Comparison of ENCODE assay signal across 9 cellular contexts in the genomic region with DNA sequence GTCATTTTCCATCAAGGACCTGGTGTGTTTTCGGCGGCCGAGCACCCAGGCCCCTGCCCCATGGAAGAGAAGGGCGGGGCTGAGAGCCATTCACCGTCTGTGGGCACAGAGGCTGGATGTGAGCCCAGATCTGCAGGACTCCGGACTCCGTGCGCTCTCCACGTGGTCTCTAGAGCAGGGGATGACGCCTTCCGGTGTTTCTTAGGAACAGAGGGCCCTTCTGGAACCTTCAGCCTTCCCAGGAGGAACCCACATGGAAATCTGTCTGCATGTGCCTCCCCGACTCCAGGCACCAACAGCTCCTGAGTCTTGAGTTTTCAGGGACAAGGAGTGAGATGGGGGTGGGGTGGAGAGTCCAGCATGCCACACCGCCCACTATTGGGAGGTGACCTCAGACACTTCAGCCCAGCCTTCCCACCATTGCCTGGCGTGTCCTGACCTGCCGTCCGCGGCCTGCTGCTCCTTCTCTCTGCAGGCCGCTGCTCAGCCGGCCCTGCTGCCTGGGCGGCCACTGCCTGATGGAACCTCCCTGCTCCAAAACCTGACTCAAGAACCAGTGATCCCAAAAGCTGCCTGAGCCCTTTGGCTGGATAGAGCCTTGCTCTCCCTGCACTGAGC. TPM values are rescaled to one million over a fixed set of nuclear protein-coding genes. Genes with fewer than 3 reads are reported as not detected.
DNase-seq lines count a peak whose midpoint lies in the region; ATAC-seq and TF ChIP-seq lines count a peak whose summit lies in the region.
"Had no signal": no experiment of that assay in that cellular context is flagged by ENCODE, and none has a peak within 500 bp of the region (broad histone marks: within the 10 kb centered on the region; RNA-seq: fewer than 3 reads in every experiment).

No MANE protein-coding gene starts in this region.

- no peaks in the 10 kb centered on the region for H3K36me3 ChIP-seq in GM23248 (ENCODE audit: low read depth)
- no peaks in the 10 kb centered on the region for H3K36me3 ChIP-seq in adipocyte (ENCODE audit: control insufficient read depth, insufficient read depth, low read length, severe bottlenecking)

- DNase-seq in GM23248 = peak; percentile 73
- DNase-seq in adipocyte (ENCODE audit: low read depth) = no peak
- DNase-seq in left ventricle myocardium superior = peak; percentile 51
- no peak for DNase-seq in progenitor cell of endocrine pancreas (ENCODE audit: low spot score, unreplicated experiment)
- DNase-seq in activated T-cell treated with anti-CD3 and anti-CD28 coated beads, Interleukin-2, amount 50 U/mL, for 48 hours = no peak
- DNase-seq in LoVo (ENCODE audit: low spot score) = no peak

- ATAC-seq in left ventricle myocardium superior (no peak), HG03025 (IDR thresholded peaks at IDR 0.05; ENCODE audit: low FRiP score, unreplicated experiment) (no peak), HG03139 (IDR thresholded peaks at IDR 0.05; ENCODE audit: unreplicated experiment) (no peak)
- ATAC-seq: GM12878 had no signal

- H4K20me1 ChIP-seq in GM23248 (ENCODE audit: insufficient read depth) = no peaks in the 10 kb centered on the region

- no peak overlapping the region for H3K4me3 ChIP-seq in GM23248
- no peak overlapping the region for H3K4me3 ChIP-seq in adipocyte (ENCODE audit: low read length)
- H3K4me3 ChIP-seq: GM12878 had no signal

- in situ Hi-C loops in GM23248 (cut with MboI) = no loop called here

- H3K9me3 ChIP-seq in GM23248 (ENCODE audit: low read depth) (no peaks in the 10 kb centered on the region), adipocyte (ENCODE audit: control insufficient read depth, low read length) (no peaks in the 10 kb centered on the region)

- WGBS in GM23248 (ENCODE audit: low coverage in 1 of 2, low lambda C conversion rate in 2 of 2, missing lambda C conversion rate in 2 of 2), 2 experiments = 56 to 61% methylated on average over 20 of the region's 20 CpGs

- H3K9me3 Mint-ChIP-seq in progenitor cell of endocrine pancreas (ENCODE audit: low read depth) = no peaks in the 10 kb centered on the region

- H3K9me2 ChIP-seq in GM23248 (ENCODE audit: insufficient read depth) = no peaks in the 10 kb centered on the region

- peak overlapping the region; percentile 67 for H3K27ac Mint-ChIP-seq in progenitor cell of endocrine pancreas

- H3K4me1 Mint-ChIP-seq in progenitor cell of endocrine pancreas (ENCODE audit: low read depth) = peaks cover 33% of the 10 kb centered on the region

- no peak overlapping the region for H3K9ac ChIP-seq in GM23248
- peak overlapping the region; percentile 61 for H3K9ac ChIP-seq in adipocyte (ENCODE audit: low read length)

- no peak for TF ChIP-seq CTCF in progenitor cell of endocrine pancreas (IDR thresholded peaks at IDR 0.05; ENCODE audit: unreplicated experiment)

- H3K36me3 Mint-ChIP-seq in progenitor cell of endocrine pancreas (ENCODE audit: insufficient read depth) = no peaks in the 10 kb centered on the region

- H3K27me3 ChIP-seq in GM23248 (replicated peaks; ENCODE audit: insufficient read depth) (no peaks in the 10 kb centered on the region), adipocyte (replicated peaks; ENCODE audit: control insufficient read depth, insufficient read depth, low read length) (no peaks in the 10 kb centered on the region)

- H3K27me3 Mint-ChIP-seq in progenitor cell of endocrine pancreas = peaks cover 11% of the 10 kb centered on the region

- no peak overlapping the region for H3K4me2 ChIP-seq in GM23248 (ENCODE audit: unreplicated experiment)

- peak overlapping the region; percentile 41 for H2AFZ ChIP-seq in GM23248

- intact Hi-C loops in left ventricle myocardium superior (cut with micrococcal nuclease) = no loop called here

- H3F3A ChIP-seq in GM23248 (ENCODE audit: insufficient read depth) = peaks cover 10% of the 10 kb centered on the region; the same call in 1 of the 2 replicates

- H3K4me1 ChIP-seq in GM23248 (ENCODE audit: insufficient read depth) (peaks cover 14% of the 10 kb centered on the region), adipocyte (ENCODE audit: control insufficient read depth, insufficient read depth, low read length) (peaks cover 23% of the 10 kb centered on the region)

- peak overlapping the region; percentile 25 for H3K27ac ChIP-seq in GM23248

- H3K4me3 Mint-ChIP-seq in progenitor cell of endocrine pancreas (ENCODE audit: low read depth) = peak overlapping the region; percentile 52

- peaks cover 20% of the 10 kb centered on the region for H3K79me2 ChIP-seq in GM23248 (ENCODE audit: insufficient read depth)

RNA-seq across cellular contexts. Expression of gene RXRA, which starts 2.4 kb away (rescaled TPM):
- 26.1 and 34.8 TPM in 2 replicates for total RNA-seq in GM23248 (2014; rRNA removed; shearing (Covaris generic))
- polyA plus RNA-seq in GM23248 (2016; fragmentation: Nextera tagmentation; extraction: Ambion mirVana) = 3.5 and 3.9 TPM in 2 replicates
- total RNA-seq in left ventricle myocardium superior (90.8 TPM), progenitor cell of endocrine pancreas (58.4 and 64.8 TPM in 2 replicates)

Comparison
In these comparisons a context has a peak if more than half of its experiments do, and no peak if none do; other contexts are left out.
1. DNase-seq: peak in GM23248 (single experiment) and left ventricle myocardium superior (single experiment); none in adipocyte (single experiment), progenitor cell of endocrine pancreas (single experiment), activated T-cell treated with anti-CD3 and anti-CD28 coated beads, Interleukin-2, amount 50 U/mL, for 48 hours (0 of 2) and LoVo (single experiment).